Comparison of ENCODE assay signal across 25 cellular contexts in the genomic region with DNA sequence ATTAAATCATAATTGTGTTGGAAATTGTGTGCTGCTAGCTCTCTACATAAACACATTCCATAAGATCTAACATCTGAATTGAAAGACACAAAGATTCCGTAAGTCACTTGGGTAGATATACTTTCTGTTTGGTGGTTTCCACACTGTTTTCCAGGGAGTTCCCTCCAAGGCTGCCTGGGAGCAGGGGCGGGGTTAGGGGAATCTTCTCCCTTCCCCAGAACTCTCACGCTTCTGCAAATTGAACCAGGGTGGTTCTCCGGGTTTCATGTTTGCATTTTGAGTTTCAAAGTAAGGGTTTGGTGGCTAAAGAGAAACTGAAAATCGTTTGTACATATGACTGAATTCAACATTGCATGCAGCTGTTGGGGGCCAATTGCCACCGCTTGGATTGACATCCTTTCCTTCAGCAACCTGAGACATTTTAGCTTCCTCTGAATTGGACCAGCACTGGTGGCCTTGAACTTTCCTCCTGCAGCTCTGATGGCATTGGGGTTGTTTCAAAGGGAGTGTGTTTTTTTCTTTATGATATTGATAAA.
"Had no signal": no experiment of that assay in that cellular context is flagged by ENCODE, and none has a peak within 500 bp of the region (broad histone marks: within the 10 kb centered on the region; RNA-seq: fewer than 3 reads in every experiment).

No MANE protein-coding gene starts in this region.

- H2AFZ ChIP-seq: hepatocyte had no signal

- H3K27ac ChIP-seq: adrenal gland, body of pancreas, colonic mucosa, gastroesophageal sphincter, hepatocyte, stomach, vagina had no signal

- H3K36me3 ChIP-seq: adrenal gland, colonic mucosa, gastroesophageal sphincter, right atrium auricular region, stomach, thyroid gland, upper lobe of left lung, vagina had no signal

- H3K79me2 ChIP-seq: hepatocyte had no signal

- H3K27me3 ChIP-seq: adrenal gland, body of pancreas, colonic mucosa, gastroesophageal sphincter, hepatocyte, right atrium auricular region, stomach, thyroid gland, upper lobe of left lung, vagina had no signal

- DNase-seq: activated B cell treated with CpG ODN at 0.5 μM for 24 hours; activated CD8-positive, alpha-beta memory T cell treated with anti-CD3 and anti-CD28 coated beads, Interleukin-2, amount 10 ng/mL, durations not matched to agents 7 days and 5 days; activated CD8-positive, alpha-beta T cell treated with anti-CD3 and anti-CD28 coated beads, Interleukin-2, amount 10 ng/mL, durations not matched to agents 7 days and 5 days; activated naive CD4-positive, alpha-beta T cell treated with Interleukin-2 at 50 U/mL for 16 hours; activated naive CD8-positive, alpha-beta T cell treated with anti-CD3 and anti-CD28 coated beads for 36 hours; activated T-cell treated with anti-CD3 and anti-CD28 coated beads, Interleukin-2, amount 50 U/mL, for 48 hours; adrenal gland; aorta; body of pancreas; colonic mucosa; effector memory CD4-positive, alpha-beta T cell; left cardiac atrium; left ventricle myocardium superior; mucosa of descending colon; stimulated activated CD4-positive, alpha-beta T cell treated with anti-CD3 and anti-CD28 coated beads, Interleukin-15, amount 100 ng/mL, for 24 hours; stimulated activated CD4-positive, alpha-beta T cell treated with anti-CD3 and anti-CD28 coated beads, Interleukin-2, amount 100 ng/mL, for 24 hours; stimulated activated naive B cell treated with anti-CD40 and anti-IgM and Interleukin-4, amounts not matched to agents 10 μg/mL and 1 μg/mL and 100 μg/mL, for 72 hours; stomach; thyroid gland; upper lobe of left lung had no signal

- H3K4me2 ChIP-seq: hepatocyte had no signal

- H3K4me3 ChIP-seq: adrenal gland, body of pancreas, colonic mucosa, gastroesophageal sphincter, hepatocyte, mucosa of descending colon, right atrium auricular region, stomach, thyroid gland, upper lobe of left lung, vagina had no signal

- H3K4me1 ChIP-seq: adrenal gland, body of pancreas, colonic mucosa, gastroesophageal sphincter, stomach, vagina had no signal

- H3K9me3 ChIP-seq: adrenal gland, body of pancreas, colonic mucosa, gastroesophageal sphincter, mucosa of descending colon, right atrium auricular region, stomach, thyroid gland, upper lobe of left lung, vagina had no signal

- ATAC-seq: activated CD8-positive, alpha-beta memory T cell treated with anti-CD3 and anti-CD28 coated beads, Interleukin-2, amount 10 ng/mL, durations not matched to agents 7 days and 5 days; activated CD8-positive, alpha-beta T cell treated with anti-CD3 and anti-CD28 coated beads, Interleukin-2, amount 10 ng/mL, durations not matched to agents 7 days and 5 days; body of pancreas; gastroesophageal sphincter; mucosa of descending colon; natural killer cell treated with Interleukin-12 subunit alpha and Interleukin-12 subunit beta and Interleukin-15 and Interleukin-18, amount 100 ng/mL, for 72 hours; stimulated activated naive B cell treated with anti-CD40 and anti-IgM and Interleukin-4, amounts not matched to agents 10 μg/mL and 1 μg/mL and 100 μg/mL, for 72 hours had no signal
